Comparison of ENCODE assay signal across 1 cellular context in the genomic region with DNA sequence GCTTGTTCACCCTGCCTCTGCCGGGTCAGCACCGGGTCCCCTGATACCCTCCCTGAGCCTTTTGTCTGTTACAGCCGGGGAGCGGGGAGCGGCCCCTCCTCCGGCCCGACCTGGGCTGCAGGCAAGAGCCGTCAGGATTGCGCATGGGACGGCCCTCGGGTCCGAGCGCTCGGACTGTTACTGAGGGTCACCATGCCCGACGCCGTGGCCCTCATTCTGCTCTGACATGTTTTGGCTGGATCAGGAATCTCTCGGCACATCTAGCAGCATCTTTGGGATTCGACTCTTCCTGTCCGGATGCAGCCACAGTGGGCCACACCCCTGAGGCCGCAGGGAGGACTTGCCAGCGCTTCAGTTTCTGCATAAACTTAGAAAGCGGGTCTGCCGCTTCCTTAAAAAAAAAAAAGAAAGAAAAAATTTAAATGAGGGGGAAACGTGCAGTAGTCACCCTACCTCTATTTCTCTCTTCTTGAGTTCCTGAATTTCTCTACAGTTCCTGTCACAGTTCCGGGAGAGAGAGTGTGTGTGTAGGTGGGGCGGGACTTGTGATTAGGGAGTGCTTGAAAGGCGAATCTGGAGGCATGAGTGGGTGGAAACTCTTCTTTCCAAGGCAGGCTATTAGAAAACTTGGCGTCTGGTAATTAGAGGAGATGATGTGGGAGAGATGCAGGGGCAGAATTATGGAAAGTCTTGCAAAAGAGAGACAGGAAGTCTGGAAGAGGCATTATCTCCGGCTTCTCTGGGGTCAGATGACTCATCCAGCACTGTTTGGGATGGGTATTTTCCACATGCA.
TF ChIP-seq lines count a peak whose summit lies in the region.

No MANE protein-coding gene starts in this region.

TF ChIP-seq in K562, 482 proteins besides CTCF, POLR2A, EP300 and RAD21 (continued from another document and continues in another):
- TF ChIP-seq, protein P1, sequence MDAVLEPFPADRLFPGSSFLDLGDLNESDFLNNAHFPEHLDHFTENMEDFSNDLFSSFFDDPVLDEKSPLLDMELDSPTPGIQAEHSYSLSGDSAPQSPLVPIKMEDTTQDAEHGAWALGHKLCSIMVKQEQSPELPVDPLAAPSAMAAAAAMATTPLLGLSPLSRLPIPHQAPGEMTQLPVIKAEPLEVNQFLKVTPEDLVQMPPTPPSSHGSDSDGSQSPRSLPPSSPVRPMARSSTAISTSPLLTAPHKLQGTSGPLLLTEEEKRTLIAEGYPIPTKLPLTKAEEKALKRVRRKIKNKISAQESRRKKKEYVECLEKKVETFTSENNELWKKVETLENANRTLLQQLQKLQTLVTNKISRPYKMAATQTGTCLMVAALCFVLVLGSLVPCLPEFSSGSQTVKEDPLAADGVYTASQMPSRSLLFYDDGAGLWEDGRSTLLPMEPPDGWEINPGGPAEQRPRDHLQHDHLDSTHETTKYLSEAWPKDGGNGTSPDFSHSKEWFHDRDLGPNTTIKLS (IDR thresholded peaks at IDR 0.05; ENCODE audit: borderline replicate concordance, low read depth), result no peak
- TF ChIP-seq, protein P2, sequence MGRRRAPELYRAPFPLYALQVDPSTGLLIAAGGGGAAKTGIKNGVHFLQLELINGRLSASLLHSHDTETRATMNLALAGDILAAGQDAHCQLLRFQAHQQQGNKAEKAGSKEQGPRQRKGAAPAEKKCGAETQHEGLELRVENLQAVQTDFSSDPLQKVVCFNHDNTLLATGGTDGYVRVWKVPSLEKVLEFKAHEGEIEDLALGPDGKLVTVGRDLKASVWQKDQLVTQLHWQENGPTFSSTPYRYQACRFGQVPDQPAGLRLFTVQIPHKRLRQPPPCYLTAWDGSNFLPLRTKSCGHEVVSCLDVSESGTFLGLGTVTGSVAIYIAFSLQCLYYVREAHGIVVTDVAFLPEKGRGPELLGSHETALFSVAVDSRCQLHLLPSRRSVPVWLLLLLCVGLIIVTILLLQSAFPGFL (CRISPR knock-in tag; IDR thresholded peaks at IDR 0.05), result no peak
- TF ChIP-seq ZBED1 (IDR thresholded peaks at IDR 0.05), result peak; percentile 9; the same call in 1 of the 2 replicates
- TF ChIP-seq ZNF263 (CRISPR knock-in tag; IDR thresholded peaks at IDR 0.05; ENCODE audit: borderline replicate concordance), result no peak
- no peak for TF ChIP-seq HNRNPH1 (optimal IDR thresholded peaks at IDR 0.05; ENCODE audit: low read depth, low read length)
- TF ChIP-seq, protein P3, sequence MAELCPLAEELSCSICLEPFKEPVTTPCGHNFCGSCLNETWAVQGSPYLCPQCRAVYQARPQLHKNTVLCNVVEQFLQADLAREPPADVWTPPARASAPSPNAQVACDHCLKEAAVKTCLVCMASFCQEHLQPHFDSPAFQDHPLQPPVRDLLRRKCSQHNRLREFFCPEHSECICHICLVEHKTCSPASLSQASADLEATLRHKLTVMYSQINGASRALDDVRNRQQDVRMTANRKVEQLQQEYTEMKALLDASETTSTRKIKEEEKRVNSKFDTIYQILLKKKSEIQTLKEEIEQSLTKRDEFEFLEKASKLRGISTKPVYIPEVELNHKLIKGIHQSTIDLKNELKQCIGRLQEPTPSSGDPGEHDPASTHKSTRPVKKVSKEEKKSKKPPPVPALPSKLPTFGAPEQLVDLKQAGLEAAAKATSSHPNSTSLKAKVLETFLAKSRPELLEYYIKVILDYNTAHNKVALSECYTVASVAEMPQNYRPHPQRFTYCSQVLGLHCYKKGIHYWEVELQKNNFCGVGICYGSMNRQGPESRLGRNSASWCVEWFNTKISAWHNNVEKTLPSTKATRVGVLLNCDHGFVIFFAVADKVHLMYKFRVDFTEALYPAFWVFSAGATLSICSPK (IDR thresholded peaks at IDR 0.05; ENCODE audit: borderline replicate concordance), result no peak
- TF ChIP-seq DDX20 (tag; IDR thresholded peaks at IDR 0.05; ENCODE audit: low read depth), result no peak
- no peak for TF ChIP-seq NR1H2 (CRISPR knock-in tag; IDR thresholded peaks at IDR 0.05)
- no peak for TF ChIP-seq MCM3 (IDR thresholded peaks at IDR 0.05)
- TF ChIP-seq ZNF561 (CRISPR knock-in tag; conservative IDR thresholded peaks at IDR 0.05), result no peak
- TF ChIP-seq, protein P4, sequence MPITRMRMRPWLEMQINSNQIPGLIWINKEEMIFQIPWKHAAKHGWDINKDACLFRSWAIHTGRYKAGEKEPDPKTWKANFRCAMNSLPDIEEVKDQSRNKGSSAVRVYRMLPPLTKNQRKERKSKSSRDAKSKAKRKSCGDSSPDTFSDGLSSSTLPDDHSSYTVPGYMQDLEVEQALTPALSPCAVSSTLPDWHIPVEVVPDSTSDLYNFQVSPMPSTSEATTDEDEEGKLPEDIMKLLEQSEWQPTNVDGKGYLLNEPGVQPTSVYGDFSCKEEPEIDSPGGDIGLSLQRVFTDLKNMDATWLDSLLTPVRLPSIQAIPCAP (CRISPR knock-in tag; IDR thresholded peaks at IDR 0.05; ENCODE audit: borderline replicate concordance), result no peak
- TF ChIP-seq ZNF79 (CRISPR knock-in tag; IDR thresholded peaks at IDR 0.05; ENCODE audit: low read depth), result no peak
- TF ChIP-seq MCM7 (IDR thresholded peaks at IDR 0.05), result no peak
- TF ChIP-seq ZNF212 (CRISPR knock-in tag; IDR thresholded peaks at IDR 0.05), result no peak
- TF ChIP-seq NELFE (IDR thresholded peaks at IDR 0.05; ENCODE audit: insufficient read depth, insufficient read length), result no peak
- TF ChIP-seq BCOR (IDR thresholded peaks at IDR 0.05), result peak; percentile 43; the same call in 1 of the 2 replicates
- TF ChIP-seq, protein P5, sequence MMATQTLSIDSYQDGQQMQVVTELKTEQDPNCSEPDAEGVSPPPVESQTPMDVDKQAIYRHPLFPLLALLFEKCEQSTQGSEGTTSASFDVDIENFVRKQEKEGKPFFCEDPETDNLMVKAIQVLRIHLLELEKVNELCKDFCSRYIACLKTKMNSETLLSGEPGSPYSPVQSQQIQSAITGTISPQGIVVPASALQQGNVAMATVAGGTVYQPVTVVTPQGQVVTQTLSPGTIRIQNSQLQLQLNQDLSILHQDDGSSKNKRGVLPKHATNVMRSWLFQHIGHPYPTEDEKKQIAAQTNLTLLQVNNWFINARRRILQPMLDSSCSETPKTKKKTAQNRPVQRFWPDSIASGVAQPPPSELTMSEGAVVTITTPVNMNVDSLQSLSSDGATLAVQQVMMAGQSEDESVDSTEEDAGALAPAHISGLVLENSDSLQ (IDR thresholded peaks at IDR 0.05), result peak; percentile 40
- TF ChIP-seq, protein P6, sequence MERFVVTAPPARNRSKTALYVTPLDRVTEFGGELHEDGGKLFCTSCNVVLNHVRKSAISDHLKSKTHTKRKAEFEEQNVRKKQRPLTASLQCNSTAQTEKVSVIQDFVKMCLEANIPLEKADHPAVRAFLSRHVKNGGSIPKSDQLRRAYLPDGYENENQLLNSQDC (CRISPR knock-in tag; IDR thresholded peaks at IDR 0.05), result no peak
- TF ChIP-seq ZNF77 (CRISPR knock-in tag; IDR thresholded peaks at IDR 0.05), result no peak
- TF ChIP-seq SRSF9 (IDR thresholded peaks at IDR 0.05; ENCODE audit: borderline replicate concordance, low read depth, low read length), result no peak
- TF ChIP-seq NR2C2 (CRISPR knock-in tag; IDR thresholded peaks at IDR 0.05), result no peak
- TF ChIP-seq NR2C2 (tag; IDR thresholded peaks at IDR 0.05), result no peak
- TF ChIP-seq GATAD2A (IDR thresholded peaks at IDR 0.05), result no peak
- peak in 1 of 2 experiments; percentile 23; a peak in 2 of 4 replicates for TF ChIP-seq TRIM24 (IDR thresholded peaks at IDR 0.05)
- TF ChIP-seq, protein P7, sequence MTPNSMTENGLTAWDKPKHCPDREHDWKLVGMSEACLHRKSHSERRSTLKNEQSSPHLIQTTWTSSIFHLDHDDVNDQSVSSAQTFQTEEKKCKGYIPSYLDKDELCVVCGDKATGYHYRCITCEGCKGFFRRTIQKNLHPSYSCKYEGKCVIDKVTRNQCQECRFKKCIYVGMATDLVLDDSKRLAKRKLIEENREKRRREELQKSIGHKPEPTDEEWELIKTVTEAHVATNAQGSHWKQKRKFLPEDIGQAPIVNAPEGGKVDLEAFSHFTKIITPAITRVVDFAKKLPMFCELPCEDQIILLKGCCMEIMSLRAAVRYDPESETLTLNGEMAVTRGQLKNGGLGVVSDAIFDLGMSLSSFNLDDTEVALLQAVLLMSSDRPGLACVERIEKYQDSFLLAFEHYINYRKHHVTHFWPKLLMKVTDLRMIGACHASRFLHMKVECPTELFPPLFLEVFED (CRISPR knock-in tag; conservative IDR thresholded peaks at IDR 0.05), result 0 out of 2 replicates have a peak, but pooled peaks have one; percentile 36
- no peak for TF ChIP-seq KDM5B (IDR thresholded peaks at IDR 0.05; ENCODE audit: insufficient replicate concordance, low read depth, low read length)
- TF ChIP-seq TBP (optimal IDR thresholded peaks at IDR 0.05; ENCODE audit: low read depth, low read length), result no peak
- TF ChIP-seq BDP1 (IDR thresholded peaks at IDR 0.05; ENCODE audit: insufficient read depth, insufficient read length), result no peak
- TF ChIP-seq SREBF2 (CRISPR knock-in tag; IDR thresholded peaks at IDR 0.05), result no peak
- no peak for TF ChIP-seq YY1 (IDR thresholded peaks at IDR 0.05; ENCODE audit: borderline replicate concordance in 1 of 3, control insufficient read depth in 1 of 3, extremely low read depth in 1 of 3, insufficient read depth in 3 of 3, insufficient read length in 1 of 3, insufficient replicate concordance in 2 of 3, low read depth in 1 of 3, low read length in 2 of 3)
- TF ChIP-seq, protein P8, sequence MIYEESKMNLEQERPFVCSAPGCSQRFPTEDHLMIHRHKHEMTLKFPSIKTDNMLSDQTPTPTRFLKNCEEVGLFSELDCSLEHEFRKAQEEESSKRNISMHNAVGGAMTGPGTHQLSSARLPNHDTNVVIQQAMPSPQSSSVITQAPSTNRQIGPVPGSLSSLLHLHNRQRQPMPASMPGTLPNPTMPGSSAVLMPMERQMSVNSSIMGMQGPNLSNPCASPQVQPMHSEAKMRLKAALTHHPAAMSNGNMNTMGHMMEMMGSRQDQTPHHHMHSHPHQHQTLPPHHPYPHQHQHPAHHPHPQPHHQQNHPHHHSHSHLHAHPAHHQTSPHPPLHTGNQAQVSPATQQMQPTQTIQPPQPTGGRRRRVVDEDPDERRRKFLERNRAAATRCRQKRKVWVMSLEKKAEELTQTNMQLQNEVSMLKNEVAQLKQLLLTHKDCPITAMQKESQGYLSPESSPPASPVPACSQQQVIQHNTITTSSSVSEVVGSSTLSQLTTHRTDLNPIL (CRISPR knock-in tag; IDR thresholded peaks at IDR 0.05), result no peak
- TF ChIP-seq ATF7 (IDR thresholded peaks at IDR 0.05), result peak; percentile 12; the same call in 1 of the 2 replicates
- TF ChIP-seq ZNF584 (CRISPR knock-in tag; IDR thresholded peaks at IDR 0.05; ENCODE audit: low read depth), result no peak
- no peak; the same call in 1 of the 2 replicates for TF ChIP-seq NFATC3 (IDR thresholded peaks at IDR 0.05)
- TF ChIP-seq HNRNPLL (IDR thresholded peaks at IDR 0.05; ENCODE audit: low read depth, low read length, poor library complexity, severe bottlenecking), result no peak
- no peak for TF ChIP-seq DIDO1 (tag; IDR thresholded peaks at IDR 0.05; ENCODE audit: low read depth)
- TF ChIP-seq, protein P9, sequence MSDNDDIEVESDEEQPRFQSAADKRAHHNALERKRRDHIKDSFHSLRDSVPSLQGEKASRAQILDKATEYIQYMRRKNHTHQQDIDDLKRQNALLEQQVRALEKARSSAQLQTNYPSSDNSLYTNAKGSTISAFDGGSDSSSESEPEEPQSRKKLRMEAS (CRISPR knock-in tag; IDR thresholded peaks at IDR 0.05), result no peak
- TF ChIP-seq MAFK (IDR thresholded peaks at IDR 0.05; ENCODE audit: low read length), result no peak
- TF ChIP-seq, protein P10, sequence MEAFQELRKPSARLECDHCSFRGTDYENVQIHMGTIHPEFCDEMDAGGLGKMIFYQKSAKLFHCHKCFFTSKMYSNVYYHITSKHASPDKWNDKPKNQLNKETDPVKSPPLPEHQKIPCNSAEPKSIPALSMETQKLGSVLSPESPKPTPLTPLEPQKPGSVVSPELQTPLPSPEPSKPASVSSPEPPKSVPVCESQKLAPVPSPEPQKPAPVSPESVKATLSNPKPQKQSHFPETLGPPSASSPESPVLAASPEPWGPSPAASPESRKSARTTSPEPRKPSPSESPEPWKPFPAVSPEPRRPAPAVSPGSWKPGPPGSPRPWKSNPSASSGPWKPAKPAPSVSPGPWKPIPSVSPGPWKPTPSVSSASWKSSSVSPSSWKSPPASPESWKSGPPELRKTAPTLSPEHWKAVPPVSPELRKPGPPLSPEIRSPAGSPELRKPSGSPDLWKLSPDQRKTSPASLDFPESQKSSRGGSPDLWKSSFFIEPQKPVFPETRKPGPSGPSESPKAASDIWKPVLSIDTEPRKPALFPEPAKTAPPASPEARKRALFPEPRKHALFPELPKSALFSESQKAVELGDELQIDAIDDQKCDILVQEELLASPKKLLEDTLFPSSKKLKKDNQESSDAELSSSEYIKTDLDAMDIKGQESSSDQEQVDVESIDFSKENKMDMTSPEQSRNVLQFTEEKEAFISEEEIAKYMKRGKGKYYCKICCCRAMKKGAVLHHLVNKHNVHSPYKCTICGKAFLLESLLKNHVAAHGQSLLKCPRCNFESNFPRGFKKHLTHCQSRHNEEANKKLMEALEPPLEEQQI (IDR thresholded peaks at IDR 0.05), result no peak
- TF ChIP-seq CEBPG (CRISPR knock-in tag; IDR thresholded peaks at IDR 0.05), result no peak
- TF ChIP-seq CEBPG (tag; conservative IDR thresholded peaks at IDR 0.05 in 1 of 2, IDR thresholded peaks at IDR 0.05 in 1 of 2), result peak in 1 of 2 experiments; percentile 37; a peak in 1 of 4 replicates
- no peak for TF ChIP-seq ZNF174 (CRISPR knock-in tag; IDR thresholded peaks at IDR 0.05)
- TF ChIP-seq KHSRP (IDR thresholded peaks at IDR 0.05), result no peak
